9 cellular contexts compared by ENCODE assay signal in genomic region chr10:97428572-97428981, GRCh38. TPM values are rescaled to one million over a fixed set of nuclear protein-coding genes. Genes with fewer than 3 reads are reported as not detected.
A peak's percentile ranks its signal among the peaks of the same experiment; 100 is the strongest.
DNase-seq lines count a peak whose midpoint lies in the region; TF ChIP-seq lines count a peak whose summit lies in the region.
"Had no signal": no experiment of that assay in that cellular context is flagged by ENCODE, and none has a peak within 500 bp of the region (broad histone marks: within the 10 kb centered on the region; RNA-seq: fewer than 3 reads in every experiment).

No MANE protein-coding gene starts in this region.

- TF ChIP-seq CTCF in AG09309 (IDR thresholded peaks at IDR 0.05; ENCODE audit: control insufficient read depth, insufficient read depth, low read depth, low read length, missing control alignments) (no peak), kidney epithelial cell (IDR thresholded peaks at IDR 0.05; ENCODE audit: insufficient read depth, low read length, poor library complexity, severe bottlenecking) (no peak)

- H3K27ac ChIP-seq in HUES6 (ENCODE audit: low read depth, low read length), result peak overlapping the region; percentile 42

- H3K4me1 ChIP-seq in HUES6 (ENCODE audit: control insufficient read depth, insufficient read depth, low read length), result peaks cover 7% of the 10 kb centered on the region

- DNase-seq in AG09309 (ENCODE audit: low read depth) (no peak), kidney epithelial cell (ENCODE audit: low read depth) (no peak), NCI-H1436 treated with DMSO at 0.1 percent for 48 hours (lab: John Stamatoyannopoulos, UW) (no peak), HuH-7.5 (ENCODE audit: low spot score) (no peak), NCI-H1092 treated with DMSO at 0.1 percent for 48 hours (lab: John Stamatoyannopoulos, UW) (no peak), COLO829 (ENCODE audit: low spot score) (no peak)
- no peak for DNase-seq in activated T-helper 1 cell treated with anti-CD3 and anti-CD28 coated beads, Interleukin-12 subunit alpha, Interleukin-12 subunit beta, Interleukin-2, Interleukin-4 antibody, amounts not matched to agents 30 ng/mL and 10 ng/mL and 1 ng/mL, durations not matched to agents 14 hours and 24 hours and 36 hours (ENCODE audit: low spot score)
- DNase-seq: amygdala had no signal

- H3K9me3 ChIP-seq in HUES6 (ENCODE audit: control insufficient read depth, insufficient read depth, low read depth, low read length), result no peaks in the 10 kb centered on the region

- peaks cover 50% of the 10 kb centered on the region for H3K36me3 Mint-ChIP-seq in activated T-helper 1 cell treated with anti-CD3 and anti-CD28 coated beads, Interleukin-12 subunit alpha, Interleukin-12 subunit beta, Interleukin-2, Interleukin-4 antibody, amounts not matched to agents 30 ng/mL and 10 ng/mL and 1 ng/mL, durations not matched to agents 14 hours and 24 hours and 36 hours (ENCODE audit: low read depth)

- H3K27ac Mint-ChIP-seq in activated T-helper 1 cell treated with anti-CD3 and anti-CD28 coated beads, Interleukin-12 subunit alpha, Interleukin-12 subunit beta, Interleukin-2, Interleukin-4 antibody, amounts not matched to agents 30 ng/mL and 10 ng/mL and 1 ng/mL, durations not matched to agents 14 hours and 24 hours and 36 hours, result peak overlapping the region; percentile 99

- peaks cover 50% of the 10 kb centered on the region for H3K36me3 ChIP-seq in HUES6 (ENCODE audit: control insufficient read depth, insufficient read depth, low read length)
- H3K36me3 ChIP-seq in kidney epithelial cell (ENCODE audit: control insufficient read depth, insufficient read depth, low read length), result no peaks in the 10 kb centered on the region

- no peaks in the 10 kb centered on the region for H3K27me3 ChIP-seq in HUES6 (ENCODE audit: control insufficient read depth, insufficient read depth, low read length)
- H3K27me3 ChIP-seq in kidney epithelial cell (ENCODE audit: control insufficient read depth, insufficient read depth, low read length), result no peaks in the 10 kb centered on the region

- peaks cover 2% of the 10 kb centered on the region for H3K27me3 Mint-ChIP-seq in activated T-helper 1 cell treated with anti-CD3 and anti-CD28 coated beads, Interleukin-12 subunit alpha, Interleukin-12 subunit beta, Interleukin-2, Interleukin-4 antibody, amounts not matched to agents 30 ng/mL and 10 ng/mL and 1 ng/mL, durations not matched to agents 14 hours and 24 hours and 36 hours (ENCODE audit: insufficient read depth)

- H3K4me3 ChIP-seq in AG09309 (ENCODE audit: control insufficient read depth, low read depth, low read length) (peak overlapping the region; percentile 17), HUES6 (ENCODE audit: low read depth, low read length) (peak overlapping the region; percentile 100), kidney epithelial cell (ENCODE audit: low read depth, low read length) (peak overlapping the region; percentile 30)

- H3K9me3 Mint-ChIP-seq in activated T-helper 1 cell treated with anti-CD3 and anti-CD28 coated beads, Interleukin-12 subunit alpha, Interleukin-12 subunit beta, Interleukin-2, Interleukin-4 antibody, amounts not matched to agents 30 ng/mL and 10 ng/mL and 1 ng/mL, durations not matched to agents 14 hours and 24 hours and 36 hours, result no peaks in the 10 kb centered on the region

- peak overlapping the region; percentile 62 for H3K9ac ChIP-seq in HUES6 (ENCODE audit: low read length)

- H3K4me1 Mint-ChIP-seq in activated T-helper 1 cell treated with anti-CD3 and anti-CD28 coated beads, Interleukin-12 subunit alpha, Interleukin-12 subunit beta, Interleukin-2, Interleukin-4 antibody, amounts not matched to agents 30 ng/mL and 10 ng/mL and 1 ng/mL, durations not matched to agents 14 hours and 24 hours and 36 hours (ENCODE audit: low read depth), result peaks cover 39% of the 10 kb centered on the region

- H3K4me3 Mint-ChIP-seq in activated T-helper 1 cell treated with anti-CD3 and anti-CD28 coated beads, Interleukin-12 subunit alpha, Interleukin-12 subunit beta, Interleukin-2, Interleukin-4 antibody, amounts not matched to agents 30 ng/mL and 10 ng/mL and 1 ng/mL, durations not matched to agents 14 hours and 24 hours and 36 hours, result peak overlapping the region; percentile 94

- intact Hi-C loops in activated T-helper 1 cell treated with anti-CD3 and anti-CD28 coated beads, Interleukin-12 subunit alpha, Interleukin-12 subunit beta, Interleukin-2, Interleukin-4 antibody, amounts not matched to agents 30 ng/mL and 10 ng/mL and 1 ng/mL, durations not matched to agents 14 hours and 24 hours and 36 hours (cut with micrococcal nuclease), result loop anchor here (1.0 to 10.0 kb wide), 7 partner anchors 16 to 706 kb away; partner anchors contain the start of genes MMS19, PI4K2A, R3HCC1L and RRP12

RNA-seq across cellular contexts. Expression of gene PGAM1, which starts 2.6 kb away (rescaled TPM):
- total RNA-seq in activated T-helper 1 cell treated with anti-CD3 and anti-CD28 coated beads, Interleukin-12 subunit alpha, Interleukin-12 subunit beta, Interleukin-2, Interleukin-4 antibody, amounts not matched to agents 30 ng/mL and 10 ng/mL and 1 ng/mL, durations not matched to agents 14 hours and 24 hours and 36 hours, result 967 and 979 TPM in 2 replicates
- total RNA-seq in kidney epithelial cell, result 350 and 356 TPM in 2 replicates

RNA-seq across cellular contexts. Expression of gene EXOSC1, which starts 17.2 kb away (rescaled TPM):
- 55.3 and 57.1 TPM in 2 replicates for total RNA-seq in activated T-helper 1 cell treated with anti-CD3 and anti-CD28 coated beads, Interleukin-12 subunit alpha, Interleukin-12 subunit beta, Interleukin-2, Interleukin-4 antibody, amounts not matched to agents 30 ng/mL and 10 ng/mL and 1 ng/mL, durations not matched to agents 14 hours and 24 hours and 36 hours
- total RNA-seq in kidney epithelial cell, result 43.2 and 48.9 TPM in 2 replicates

RNA-seq across cellular contexts. Expression of gene ZDHHC16, which starts 17.4 kb away (rescaled TPM):
- total RNA-seq in activated T-helper 1 cell treated with anti-CD3 and anti-CD28 coated beads, Interleukin-12 subunit alpha, Interleukin-12 subunit beta, Interleukin-2, Interleukin-4 antibody, amounts not matched to agents 30 ng/mL and 10 ng/mL and 1 ng/mL, durations not matched to agents 14 hours and 24 hours and 36 hours, result 48.3 and 48.8 TPM in 2 replicates
- total RNA-seq in kidney epithelial cell, result 42.4 and 46.8 TPM in 2 replicates

RNA-seq across cellular contexts. Expression of gene RRP12, which starts 27.4 kb away (rescaled TPM):
- total RNA-seq in activated T-helper 1 cell treated with anti-CD3 and anti-CD28 coated beads, Interleukin-12 subunit alpha, Interleukin-12 subunit beta, Interleukin-2, Interleukin-4 antibody, amounts not matched to agents 30 ng/mL and 10 ng/mL and 1 ng/mL, durations not matched to agents 14 hours and 24 hours and 36 hours, result 99.9 and 104 TPM in 2 replicates
- total RNA-seq in kidney epithelial cell, result 42.6 and 43.4 TPM in 2 replicates

Comparison
In these comparisons a context has a peak if more than half of its experiments do, and no peak if none do; other contexts are left out.
1. H3K4me3 ChIP-seq: peak in every context shown above with its lines; median percentile 100 in HUES6; 30 in kidney epithelial cell; 17 in AG09309.